19 cellular contexts compared by ENCODE assay signal in the genomic region with DNA sequence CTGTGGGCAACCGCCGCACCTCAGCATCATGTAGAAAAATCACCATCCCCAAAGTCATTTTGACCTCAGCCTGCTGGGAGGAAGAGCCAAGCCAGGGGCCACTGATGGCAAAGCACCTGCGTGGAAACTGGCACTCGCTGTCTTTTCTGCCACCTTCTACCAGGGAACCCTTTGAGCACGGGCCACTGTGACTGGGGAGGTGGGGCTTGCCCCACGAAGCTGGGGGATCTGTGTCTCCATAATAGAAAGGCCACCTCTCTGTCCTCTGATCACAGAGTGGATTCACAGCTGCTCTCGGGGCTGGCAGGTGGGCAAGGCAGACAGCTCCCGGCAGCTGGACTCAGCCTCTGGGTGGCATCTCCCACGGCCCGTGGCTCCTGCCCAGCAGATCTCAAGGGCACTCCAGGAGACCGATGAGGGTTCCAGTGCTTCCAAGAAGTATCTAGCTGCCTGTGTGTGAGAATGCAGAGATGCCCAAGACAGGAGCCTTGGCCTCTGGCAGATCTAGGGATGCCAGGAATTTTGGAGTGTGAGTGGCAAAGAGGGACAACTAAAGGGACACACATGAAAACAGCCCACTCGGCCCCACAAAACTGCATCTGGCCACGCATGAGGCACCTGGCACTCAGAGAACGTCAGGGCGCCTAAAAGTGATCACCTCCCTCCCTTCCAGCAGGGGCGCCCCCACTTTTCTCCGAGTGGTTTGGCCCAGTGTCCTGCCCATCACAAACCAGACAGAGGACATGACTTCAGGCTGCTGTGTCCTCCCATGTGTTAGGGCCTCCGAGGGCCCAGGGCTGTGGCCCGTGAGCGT.
"Had no signal": no experiment of that assay in that cellular context is flagged by ENCODE, and none has a peak within 500 bp of the region (broad histone marks: within the 10 kb centered on the region; RNA-seq: fewer than 3 reads in every experiment).

No MANE protein-coding gene starts in this region.

- H3K4me3 ChIP-seq: esophagus squamous epithelium, gastroesophageal sphincter, pancreas, prostate gland, right lobe of liver, tibial artery, upper lobe of left lung, uterus had no signal

- H3K36me3 ChIP-seq: esophagus squamous epithelium, pancreas, right lobe of liver, uterus had no signal

- ATAC-seq: gastroesophageal sphincter; left ventricle myocardium superior; naive thymus-derived CD4-positive, alpha-beta T cell; pancreas; right lobe of liver; stimulated activated memory B cell treated with anti-CD40 and anti-IgM and Interleukin-4, amounts not matched to agents 10 μg/mL and 1 μg/mL and 100 μg/mL, for 72 hours had no signal

- DNase-seq: esophagus squamous epithelium; foreskin fibroblast; immature natural killer cell; left ventricle myocardium superior; mesendoderm; naive thymus-derived CD4-positive, alpha-beta T cell; nephron progenitor cell; nucleus accumbens; right lobe of liver; stimulated activated CD4-positive, alpha-beta T cell treated with anti-CD3 and anti-CD28 coated beads, Interleukin-15, amount 100 ng/mL, for 24 hours; stimulated activated CD4-positive, alpha-beta T cell treated with anti-CD3 and anti-CD28 coated beads, Interleukin-1b, Interleukin-23, amount 100 ng/mL, for 48 hours; stimulated activated CD4-positive, alpha-beta T cell treated with anti-CD3 and anti-CD28 coated beads, Interleukin-4, amount 100 ng/mL, for 24 hours; tibial artery; upper lobe of left lung; uterus had no signal

- H3K4me1 ChIP-seq: esophagus squamous epithelium, pancreas, prostate gland, tibial artery, upper lobe of left lung, uterus had no signal

- H3K9me3 ChIP-seq: esophagus squamous epithelium, gastroesophageal sphincter, pancreas, prostate gland, right lobe of liver, tibial artery, upper lobe of left lung, uterus had no signal
